18 cellular contexts compared by ENCODE assay signal in the genomic region with DNA sequence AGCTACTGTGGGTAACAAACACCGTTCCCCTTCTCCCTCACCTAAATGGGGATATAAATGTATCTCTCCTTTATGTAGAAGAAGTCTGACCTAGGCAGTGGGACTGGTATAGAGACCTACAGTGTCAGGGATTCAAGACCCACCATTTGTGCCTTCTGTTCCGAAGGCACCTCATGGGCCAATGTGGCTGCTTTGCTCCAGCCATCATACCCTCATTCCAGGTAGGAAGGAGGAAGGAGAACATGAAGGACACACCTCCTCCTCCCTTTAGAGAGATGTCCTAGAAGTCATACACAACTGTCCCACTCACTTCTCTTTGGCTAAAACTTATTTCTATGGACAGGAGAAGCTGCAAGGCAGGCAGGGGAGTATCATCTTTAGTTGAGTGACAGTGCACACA. TPM values are rescaled to one million over a fixed set of nuclear protein-coding genes. Genes with fewer than 3 reads are reported as not detected.
DNase-seq lines count a peak whose midpoint lies in the region; ATAC-seq and TF ChIP-seq lines count a peak whose summit lies in the region.
"Had no signal": no experiment of that assay in that cellular context is flagged by ENCODE, and none has a peak within 500 bp of the region (broad histone marks: within the 10 kb centered on the region; RNA-seq: fewer than 3 reads in every experiment).

No MANE protein-coding gene starts in this region.

- no peak for DNase-seq in activated naive CD4-positive, alpha-beta T cell treated with anti-CD3 and anti-CD28 coated beads, Interleukin-2, amount 50 U/mL, for 72 hours (ENCODE audit: low spot score in 2 of 2)
- no peak for DNase-seq in activated naive CD4-positive, alpha-beta T cell treated with anti-CD3 and anti-CD28 coated beads for 36 hours
- no peak for DNase-seq in CD14-positive monocyte (ENCODE audit: low spot score)
- DNase-seq in stomach: no peak
- no peak for DNase-seq in T1000 (lab: John Stamatoyannopoulos, UW)
- no peak for DNase-seq in activated T-cell treated with anti-CD3 and anti-CD28 coated beads, Interleukin-2, amount 50 U/mL, for 48 hours
- no peak for DNase-seq in HPDE6-E6E7 (ENCODE audit: extremely low spot score)
- DNase-seq: C1 segment of cervical spinal cord, DMS79, NCI-H1417 treated with DMSO at 0.1 percent for 48 hours, NCI-H1930, NCI-H345, NCI-H526, PC-3 had no signal

- H3K27me3 ChIP-seq in Loucy (ENCODE audit: insufficient read depth, low read length, poor library complexity, severe bottlenecking) (no peaks in the 10 kb centered on the region), stomach (no peaks in the 10 kb centered on the region)

- H3K4me1 ChIP-seq in Loucy (ENCODE audit: insufficient read depth, low read length, poor library complexity, severe bottlenecking): no peaks in the 10 kb centered on the region
- H3K4me1 ChIP-seq in stomach: peaks cover 0 to 12% (median 3%) of the 10 kb centered on the region in 4 donors

- no peaks in the 10 kb centered on the region for H3K36me3 Mint-ChIP-seq in activated naive CD4-positive, alpha-beta T cell treated with anti-CD3 and anti-CD28 coated beads, Interleukin-2, amount 50 U/mL, for 72 hours
- H3K36me3 Mint-ChIP-seq in activated naive CD4-positive, alpha-beta T cell treated with anti-CD3 and anti-CD28 coated beads for 36 hours (ENCODE audit: low read depth): no peaks in the 10 kb centered on the region
- H3K36me3 Mint-ChIP-seq in CD14-positive monocyte: peaks cover 0 to 3% of the 10 kb centered on the region in 2 donors

- H3K79me2 ChIP-seq in Loucy (ENCODE audit: insufficient read depth, low read length): no peaks in the 10 kb centered on the region

- H3F3A ChIP-seq in Loucy (ENCODE audit: low read depth): no peaks in the 10 kb centered on the region

- no peak overlapping the region for H3K9ac ChIP-seq in Loucy (ENCODE audit: low read depth, low read length, poor library complexity, severe bottlenecking)
- H3K9ac ChIP-seq: KMS-11 had no signal

- ATAC-seq in activated naive CD4-positive, alpha-beta T cell treated with anti-CD3 and anti-CD28 coated beads, Interleukin-2, amount 50 U/mL, for 72 hours: no peak
- ATAC-seq: A549, HCT116, PC-3 had no signal

- intact Hi-C loops in activated naive CD4-positive, alpha-beta T cell treated with anti-CD3 and anti-CD28 coated beads for 36 hours (cut with micrococcal nuclease): loop anchor here (2.0 kb wide), 1 partner anchor 57 kb away; no protein-coding TSS in a partner anchor
- intact Hi-C loops in CD14-positive monocyte (cut with micrococcal nuclease) (no loop called here), stomach (cut with DNase I; ENCODE audit: low total_unique reads) (no loop called here)

- peaks cover 16% of the 10 kb centered on the region for H3K4me1 Mint-ChIP-seq in activated naive CD4-positive, alpha-beta T cell treated with anti-CD3 and anti-CD28 coated beads for 36 hours (ENCODE audit: low read depth)
- H3K4me1 Mint-ChIP-seq in CD14-positive monocyte: peaks cover 81% of the 10 kb centered on the region

- H3K9me3 Mint-ChIP-seq in activated naive CD4-positive, alpha-beta T cell treated with anti-CD3 and anti-CD28 coated beads, Interleukin-2, amount 50 U/mL, for 72 hours: no peaks in the 10 kb centered on the region
- no peaks in the 10 kb centered on the region for H3K9me3 Mint-ChIP-seq in activated naive CD4-positive, alpha-beta T cell treated with anti-CD3 and anti-CD28 coated beads for 36 hours
- H3K9me3 Mint-ChIP-seq in CD14-positive monocyte: peaks cover 0 to 5% (median 3%) of the 10 kb centered on the region in 7 donors

- no peaks in the 10 kb centered on the region for H4K20me1 ChIP-seq in Loucy (ENCODE audit: insufficient read depth, low read length, poor library complexity, severe bottlenecking)

- TF ChIP-seq EP300 in stomach (IDR thresholded peaks at IDR 0.05): no peak

- no peak overlapping the region for H3K4me3 Mint-ChIP-seq in activated naive CD4-positive, alpha-beta T cell treated with anti-CD3 and anti-CD28 coated beads for 36 hours
- H3K4me3 Mint-ChIP-seq in CD14-positive monocyte: peak overlapping the region in 1 of 2 donors; percentile 21

- H3K9me3 ChIP-seq in Loucy (ENCODE audit: insufficient read depth, low read depth, low read length) (no peaks in the 10 kb centered on the region), stomach (no peaks in the 10 kb centered on the region)
- H3K9me3 ChIP-seq: A549 had no signal

- H3K4me3 ChIP-seq in Loucy (ENCODE audit: low read length, poor library complexity, severe bottlenecking): no peak overlapping the region
- no peak overlapping the region for H3K4me3 ChIP-seq in stomach
- H3K4me3 ChIP-seq: A549 had no signal

- no peak for TF ChIP-seq POLR2A in stomach (IDR thresholded peaks at IDR 0.05)

- peak overlapping the region; percentile 19 to 58 for H3K27ac Mint-ChIP-seq in activated naive CD4-positive, alpha-beta T cell treated with anti-CD3 and anti-CD28 coated beads, Interleukin-2, amount 50 U/mL, for 72 hours
- H3K27ac Mint-ChIP-seq in activated naive CD4-positive, alpha-beta T cell treated with anti-CD3 and anti-CD28 coated beads for 36 hours: no peak overlapping the region
- H3K27ac Mint-ChIP-seq in CD14-positive monocyte: peak overlapping the region; percentile 80 to 98 (median 90)

- H2AFZ ChIP-seq in Loucy (ENCODE audit: low read length): no peak overlapping the region

- CTCF ChIA-PET in activated naive CD4-positive, alpha-beta T cell treated with anti-CD3 and anti-CD28 coated beads for 36 hours (lab: Charles Lee): interaction anchor here (0.8 to 1.5 kb wide), 2 partner anchors 57 to 158 kb away, joined by 3 to 4 read pairs; no protein-coding TSS in a partner anchor

- TF ChIP-seq CTCF in CD14-positive monocyte (IDR thresholded peaks at IDR 0.05): no peak
- no peak for TF ChIP-seq CTCF in Loucy (conservative IDR thresholded peaks at IDR 0.05; ENCODE audit: low read length)
- TF ChIP-seq CTCF in stomach (IDR thresholded peaks at IDR 0.05): no peak

- H3K4me2 ChIP-seq in Loucy (ENCODE audit: low read depth, low read length, poor library complexity, severe bottlenecking): peak overlapping the region; percentile 3
- H3K4me2 ChIP-seq: A549, KMS-11 had no signal

- H3K27me3 Mint-ChIP-seq in activated naive CD4-positive, alpha-beta T cell treated with anti-CD3 and anti-CD28 coated beads for 36 hours (ENCODE audit: low read depth): no peaks in the 10 kb centered on the region
- H3K27me3 Mint-ChIP-seq in CD14-positive monocyte (ENCODE audit: low read depth in 3 of 3): peaks cover 1 to 5% (median 2%) of the 10 kb centered on the region in 3 donors

- no peaks in the 10 kb centered on the region for H3K9me2 ChIP-seq in Loucy (replicated peaks; ENCODE audit: low read depth, low read length)

- H3K36me3 ChIP-seq in Loucy (ENCODE audit: insufficient read depth, low read length): no peaks in the 10 kb centered on the region
- H3K36me3 ChIP-seq in stomach: no peaks in the 10 kb centered on the region

- 89 to 100% (median 97%) methylated on average over 2 of the region's 2 CpGs for WGBS in stomach, 5 donors

- H3K27ac ChIP-seq in stomach: peak overlapping the region in 3 of 5 donors; percentile 6 to 67 (median 37)
- H3K27ac ChIP-seq: A549, KMS-11 had no signal

RNA-seq across cellular contexts. Expression of a gene that starts 8.3 kb away (rescaled TPM):
- total RNA-seq in activated naive CD4-positive, alpha-beta T cell treated with anti-CD3 and anti-CD28 coated beads, Interleukin-2, amount 50 U/mL, for 72 hours: under 1 TPM; 0.07 to 0.08 TPM
- total RNA-seq in activated naive CD4-positive, alpha-beta T cell treated with anti-CD3 and anti-CD28 coated beads for 36 hours: under 1 TPM in 1 of 2 experiments, not detected in 1; 0.14 TPM
- 10 to 100 TPM; 69.0 to 90.4 TPM for polyA plus RNA-seq in CD14-positive monocyte
- 100 to 1,000 TPM in 3 of 5 donors, 10 to 100 TPM in 2; 92.0 to 242 (median 102) TPM for total RNA-seq in stomach
- polyA plus RNA-seq in stomach: 10 to 100 TPM; 18.3 to 46.0 (median 20.2) TPM

Comparison
In these comparisons a context has a peak if more than half of its experiments do, and no peak if none do; other contexts are left out.
1. RNA of a gene that starts 8.3 kb away (total RNA-seq): 92.0 to 242 TPM in stomach; 0.14 TPM in activated naive CD4-positive, alpha-beta T cell treated with anti-CD3 and anti-CD28 coated beads for 36 hours and 0.07 to 0.08 TPM in activated naive CD4-positive, alpha-beta T cell treated with anti-CD3 and anti-CD28 coated beads, Interleukin-2, amount 50 U/mL, for 72 hours; every median in the first group is over 10 times any median in the second.